Comparison of ENCODE assay signal across 12 cellular contexts in genomic region chr19:1943661-1944087, GRCh38. TPM values are rescaled to one million over a fixed set of nuclear protein-coding genes. Genes with fewer than 3 reads are reported as not detected.
A peak's percentile ranks its signal among the peaks of the same experiment; 100 is the strongest.
DNase-seq lines count a peak whose midpoint lies in the region; ATAC-seq and TF ChIP-seq lines count a peak whose summit lies in the region.
"Had no signal": no experiment of that assay in that cellular context is flagged by ENCODE, and none has a peak within 500 bp of the region (broad histone marks: within the 10 kb centered on the region; RNA-seq: fewer than 3 reads in every experiment).

No MANE protein-coding gene starts in this region.

- H3K36me3 ChIP-seq in HUES6 (ENCODE audit: control insufficient read depth, insufficient read depth, low read length), result no peaks in the 10 kb centered on the region
- H3K36me3 ChIP-seq: ovary had no signal

- H3K27ac ChIP-seq in CD4-positive, alpha-beta T cell (ENCODE audit: low read depth, low read length), result peak overlapping the region; percentile 98
- H3K27ac ChIP-seq in HUES6 (ENCODE audit: low read depth, low read length), result no peak overlapping the region; the same call in 1 of the 2 replicates
- H3K27ac ChIP-seq: ovary had no signal

- peaks cover 38% of the 10 kb centered on the region for H3K36me3 Mint-ChIP-seq in CD4-positive, alpha-beta T cell (ENCODE audit: low read depth)
- H3K36me3 Mint-ChIP-seq in activated naive CD8-positive, alpha-beta T cell treated with anti-CD3 and anti-CD28 coated beads, Interleukin-2, amount 50 U/mL, for 24 hours (ENCODE audit: low read depth), result peaks cover 2% of the 10 kb centered on the region
- H3K36me3 Mint-ChIP-seq in natural killer cell treated with Interleukin-12 subunit alpha and Interleukin-12 subunit beta and Interleukin-15 and Interleukin-18, amount 100 ng/mL, for 72 hours, result no peaks in the 10 kb centered on the region

- peaks cover 5% of the 10 kb centered on the region for H3K27me3 Mint-ChIP-seq in CD4-positive, alpha-beta T cell
- no peaks in the 10 kb centered on the region for H3K27me3 Mint-ChIP-seq in activated naive CD8-positive, alpha-beta T cell treated with anti-CD3 and anti-CD28 coated beads, Interleukin-2, amount 50 U/mL, for 24 hours
- no peaks in the 10 kb centered on the region for H3K27me3 Mint-ChIP-seq in natural killer cell treated with Interleukin-12 subunit alpha and Interleukin-12 subunit beta and Interleukin-15 and Interleukin-18, amount 100 ng/mL, for 72 hours

- intact Hi-C loops in CD4-positive, alpha-beta T cell (cut with DNase I, micrococcal nuclease), result loop anchor here in 1 of 2 experiments (2.0 kb wide), 1 partner anchor 15 kb away; no protein-coding TSS in a partner anchor

- TF ChIP-seq CTCF in CD4-positive, alpha-beta T cell (IDR thresholded peaks at IDR 0.05), result no peak

- no peak for ATAC-seq in CD4-positive, alpha-beta T cell (ENCODE audit: poor library complexity)
- no peak for ATAC-seq in activated naive CD8-positive, alpha-beta T cell treated with anti-CD3 and anti-CD28 coated beads, Interleukin-2, amount 50 U/mL, for 24 hours
- no peak for ATAC-seq in natural killer cell treated with Interleukin-12 subunit alpha and Interleukin-12 subunit beta and Interleukin-15 and Interleukin-18, amount 100 ng/mL, for 72 hours
- no peak for ATAC-seq in GM21423 (IDR thresholded peaks at IDR 0.05; ENCODE audit: unreplicated experiment)

- H3K4me3 ChIP-seq in HUES6 (ENCODE audit: low read depth, low read length), result peak overlapping the region; percentile 76; the same call in 1 of the 2 replicates
- H3K4me3 ChIP-seq: ovary had no signal

- peak overlapping the region; percentile 35 for H3K9ac ChIP-seq in HUES6 (ENCODE audit: low read length)

- peak overlapping the region; percentile 96 for H3K4me3 Mint-ChIP-seq in CD4-positive, alpha-beta T cell
- peak overlapping the region; percentile 90 for H3K4me3 Mint-ChIP-seq in activated naive CD8-positive, alpha-beta T cell treated with anti-CD3 and anti-CD28 coated beads, Interleukin-2, amount 50 U/mL, for 24 hours
- peak overlapping the region; percentile 95 for H3K4me3 Mint-ChIP-seq in natural killer cell treated with Interleukin-12 subunit alpha and Interleukin-12 subunit beta and Interleukin-15 and Interleukin-18, amount 100 ng/mL, for 72 hours

- CTCF ChIA-PET in CD4-positive, alpha-beta T cell (lab: Charles Lee), result interaction anchor here (1.8 kb wide), 1 partner anchor 14 kb away, joined by 11 read pairs; no protein-coding TSS in a partner anchor

- H3K9me3 ChIP-seq in CD4-positive, alpha-beta T cell (ENCODE audit: control insufficient read depth, low read length), result no peaks in the 10 kb centered on the region
- no peaks in the 10 kb centered on the region for H3K9me3 ChIP-seq in HUES6 (ENCODE audit: control insufficient read depth, insufficient read depth, low read depth, low read length)
- H3K9me3 ChIP-seq: ovary had no signal

- H3K27ac Mint-ChIP-seq in CD4-positive, alpha-beta T cell, result peak overlapping the region; percentile 96
- H3K27ac Mint-ChIP-seq in activated naive CD8-positive, alpha-beta T cell treated with anti-CD3 and anti-CD28 coated beads, Interleukin-2, amount 50 U/mL, for 24 hours, result peak overlapping the region; percentile 90
- peak overlapping the region; percentile 81 to 90 for H3K27ac Mint-ChIP-seq in natural killer cell treated with Interleukin-12 subunit alpha and Interleukin-12 subunit beta and Interleukin-15 and Interleukin-18, amount 100 ng/mL, for 72 hours

- H3K9me3 Mint-ChIP-seq in CD4-positive, alpha-beta T cell, result no peaks in the 10 kb centered on the region
- H3K9me3 Mint-ChIP-seq in activated naive CD8-positive, alpha-beta T cell treated with anti-CD3 and anti-CD28 coated beads, Interleukin-2, amount 50 U/mL, for 24 hours, result no peaks in the 10 kb centered on the region
- no peaks in the 10 kb centered on the region for H3K9me3 Mint-ChIP-seq in natural killer cell treated with Interleukin-12 subunit alpha and Interleukin-12 subunit beta and Interleukin-15 and Interleukin-18, amount 100 ng/mL, for 72 hours

- no peaks in the 10 kb centered on the region for H3K27me3 ChIP-seq in CD4-positive, alpha-beta T cell (ENCODE audit: control insufficient read depth, insufficient read depth, low read length)
- no peaks in the 10 kb centered on the region for H3K27me3 ChIP-seq in HUES6 (ENCODE audit: control insufficient read depth, insufficient read depth, low read length)
- H3K27me3 ChIP-seq: ovary had no signal

- no peak for DNase-seq in CD4-positive, alpha-beta T cell
- no peak for DNase-seq in activated naive CD8-positive, alpha-beta T cell treated with anti-CD3 and anti-CD28 coated beads, Interleukin-2, amount 50 U/mL, for 24 hours
- DNase-seq in natural killer cell treated with Interleukin-12 subunit alpha and Interleukin-12 subunit beta and Interleukin-15 and Interleukin-18, amount 100 ng/mL, for 72 hours (ENCODE audit: low spot score), result peak; percentile 60
- DNase-seq in NCI-H774 (lab: John Stamatoyannopoulos, UW) (no peak), SW480 (ENCODE audit: low spot score) (no peak), NCI-H1417 treated with DMSO at 0.1 percent for 48 hours (lab: John Stamatoyannopoulos, UW) (no peak)
- DNase-seq: activated effector memory CD4-positive, alpha-beta T cell treated with Interleukin-2 at 50 U/mL for 16 hours; IMR-90; NCI-H345 had no signal

- POLR2A ChIA-PET in CD4-positive, alpha-beta T cell (lab: Charles Lee), result interaction anchor here (1.2 to 1.8 kb wide), 3 partner anchors 47 to 79 kb away, joined by 3 to 4 read pairs (median 4); no protein-coding TSS in a partner anchor

- H3K4me1 Mint-ChIP-seq in CD4-positive, alpha-beta T cell (ENCODE audit: low read depth), result peaks cover 30% of the 10 kb centered on the region
- H3K4me1 Mint-ChIP-seq in activated naive CD8-positive, alpha-beta T cell treated with anti-CD3 and anti-CD28 coated beads, Interleukin-2, amount 50 U/mL, for 24 hours, result peaks cover 33% of the 10 kb centered on the region
- H3K4me1 Mint-ChIP-seq in natural killer cell treated with Interleukin-12 subunit alpha and Interleukin-12 subunit beta and Interleukin-15 and Interleukin-18, amount 100 ng/mL, for 72 hours (ENCODE audit: low read depth in 2 of 2), result peaks cover 20 to 26% of the 10 kb centered on the region in 2 donors

- peaks cover 30% of the 10 kb centered on the region for H3K4me1 ChIP-seq in HUES6 (ENCODE audit: control insufficient read depth, insufficient read depth, low read length)

RNA-seq across cellular contexts. Expression of gene CSNK1G2, which starts 2.7 kb away (rescaled TPM):
- total RNA-seq in CD4-positive, alpha-beta T cell, result 100 to 1,000 TPM; 122 to 127 TPM
- 100 to 1,000 TPM in 1 of 2 donors, 10 to 100 TPM in 1; 57.5 to 103 TPM for total RNA-seq in natural killer cell treated with Interleukin-12 subunit alpha and Interleukin-12 subunit beta and Interleukin-15 and Interleukin-18, amount 100 ng/mL, for 72 hours

RNA-seq across cellular contexts. Expression of gene ADAT3, which starts 38.5 kb away (rescaled TPM):
- total RNA-seq in CD4-positive, alpha-beta T cell, result 1 to 10 TPM; 7.9 to 8.2 TPM
- 10 to 100 TPM in 1 of 2 donors, 1 to 10 TPM in 1; 7.5 to 13.3 TPM for total RNA-seq in natural killer cell treated with Interleukin-12 subunit alpha and Interleukin-12 subunit beta and Interleukin-15 and Interleukin-18, amount 100 ng/mL, for 72 hours

RNA-seq across cellular contexts. Expression of gene SCAMP4, which starts 38.5 kb away (rescaled TPM):
- total RNA-seq in CD4-positive, alpha-beta T cell, result 10 to 100 TPM; 12.7 to 15.4 TPM
- total RNA-seq in natural killer cell treated with Interleukin-12 subunit alpha and Interleukin-12 subunit beta and Interleukin-15 and Interleukin-18, amount 100 ng/mL, for 72 hours, result 10 to 100 TPM; 34.8 to 66.2 TPM

RNA-seq across cellular contexts. Expression of gene ABHD17A, which starts 58.4 kb away (rescaled TPM):
- total RNA-seq in CD4-positive, alpha-beta T cell, result 100 to 1,000 TPM; 156 to 172 TPM
- 100 to 1,000 TPM; 127 to 132 TPM for total RNA-seq in natural killer cell treated with Interleukin-12 subunit alpha and Interleukin-12 subunit beta and Interleukin-15 and Interleukin-18, amount 100 ng/mL, for 72 hours
